ENCODE assay signal across 2 cellular contexts in the genomic region with DNA sequence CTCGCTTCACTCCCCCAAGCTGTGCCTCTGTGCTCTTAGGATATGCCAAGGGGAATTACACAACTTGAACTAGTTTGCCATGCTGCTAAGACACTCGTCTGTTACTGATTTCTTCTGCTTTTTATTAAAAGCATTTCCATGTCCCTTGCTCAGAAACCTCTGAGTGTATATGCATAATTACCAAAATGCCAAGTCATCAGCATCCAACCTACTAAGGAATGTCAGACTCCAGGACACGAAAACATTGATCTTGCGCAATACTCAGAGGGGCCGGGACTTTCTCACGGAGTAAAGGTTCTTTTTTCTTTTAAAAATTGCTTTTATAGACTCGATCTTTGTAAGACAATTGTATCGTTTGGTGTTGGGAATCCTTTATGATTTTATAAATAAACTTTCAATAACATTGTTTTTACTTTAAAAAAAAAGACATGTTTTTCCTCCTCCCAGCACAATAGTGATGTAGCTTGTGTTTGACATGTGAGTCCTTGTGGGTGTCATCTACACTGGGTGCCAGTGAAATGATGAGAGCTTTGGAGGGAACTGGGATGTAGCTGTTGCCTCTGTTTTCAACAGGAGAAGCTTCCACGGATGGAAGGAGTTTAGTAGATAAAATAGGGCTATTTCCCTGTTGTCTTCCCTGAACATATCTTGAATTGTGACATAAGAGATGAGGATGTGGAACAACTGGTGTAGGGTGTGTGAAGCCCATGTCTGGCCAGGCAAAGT.
A peak's percentile ranks its signal among the peaks of the same experiment; 100 is the strongest.
TF ChIP-seq lines count a peak whose summit lies in the region.

No MANE protein-coding gene starts in this region.

TF ChIP-seq in HCT116, 20 proteins besides CTCF, POLR2A, EP300 and RAD21:
- TF ChIP-seq FOSL1 (IDR thresholded peaks at IDR 0.05; ENCODE audit: low read depth) (no peak), CEBPB (IDR thresholded peaks at IDR 0.05; ENCODE audit: low read depth) (peak; percentile 54), TCF7L2 (IDR thresholded peaks at IDR 0.05; ENCODE audit: borderline replicate concordance, extremely low read depth, insufficient read depth, insufficient read length) (no peak)

TF ChIP-seq in HepG2, 621 proteins besides CTCF, POLR2A, EP300 and RAD21:
- TF ChIP-seq ATF2 (CRISPR knock-in tag; IDR thresholded peaks at IDR 0.05) (no peak), ZNF382 (CRISPR knock-in tag; IDR thresholded peaks at IDR 0.05; ENCODE audit: borderline replicate concordance) (no peak), MAFK (conservative IDR thresholded peaks at IDR 0.05 in 1 of 2, IDR thresholded peaks at IDR 0.05 in 1 of 2; ENCODE audit: low read length in 2 of 2) (peak; percentile 44 to 49; a peak in 3 of 4 replicates), REL (CRISPR knock-in tag; conservative IDR thresholded peaks at IDR 0.05) (no peak), MAFF (IDR thresholded peaks at IDR 0.05; ENCODE audit: low read depth, low read length) (peak; percentile 48; the same call in 1 of the 2 replicates), CEBPG (CRISPR knock-in tag; IDR thresholded peaks at IDR 0.05) (peak; percentile 86), CEBPB (IDR thresholded peaks at IDR 0.05; ENCODE audit: borderline replicate concordance, low read depth, low read length) (peak; percentile 95)
TF ChIP-seq in HepG2: peak in this region for 4.
